ENCODE assay signal across 1 cellular context in the genomic region with DNA sequence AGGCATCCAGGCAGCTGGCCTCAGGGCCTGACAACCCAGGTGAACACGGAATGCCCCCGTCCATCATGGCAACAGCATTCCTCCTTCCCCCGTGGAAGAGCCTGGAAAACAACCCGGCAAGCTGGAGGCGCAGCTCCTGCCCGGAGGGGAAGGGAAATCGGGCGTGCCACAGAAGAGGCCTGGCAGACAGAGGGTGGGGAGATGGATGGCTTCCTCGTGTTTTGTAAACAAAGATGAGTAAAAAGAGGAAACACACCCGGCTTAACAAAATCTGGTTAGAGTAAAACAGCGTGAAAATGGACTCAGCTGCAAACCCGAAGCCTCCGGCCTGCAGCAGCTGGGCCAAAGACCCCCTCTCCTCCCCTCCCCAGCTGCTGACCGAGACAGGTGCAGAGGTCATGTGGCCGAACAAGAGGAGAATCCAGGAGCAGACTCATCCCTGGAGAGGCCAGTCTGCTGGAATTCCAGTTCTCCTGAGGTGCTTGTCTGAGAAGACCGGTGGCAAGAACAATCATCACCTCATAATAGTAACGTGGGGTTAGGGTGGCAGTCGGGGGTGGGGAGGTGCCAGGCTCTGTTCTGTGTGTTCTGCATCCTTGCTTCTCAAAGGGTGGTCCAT.
TF ChIP-seq lines count a peak whose summit lies in the region.

No MANE protein-coding gene starts in this region.

TF ChIP-seq in HepG2, 621 proteins besides CTCF, POLR2A, EP300 and RAD21 (continued from another document):
- TF ChIP-seq ZNF33A (CRISPR knock-in tag; IDR thresholded peaks at IDR 0.05; ENCODE audit: borderline replicate concordance) (no peak), NFYB (CRISPR knock-in tag; IDR thresholded peaks at IDR 0.05) (no peak), ZZZ3 (CRISPR knock-in tag; IDR thresholded peaks at IDR 0.05; ENCODE audit: borderline replicate concordance) (no peak)
